Comparison of ENCODE assay signal across 13 cellular contexts in genomic region chr3:113968986-113969385, GRCh38. TPM values are rescaled to one million over a fixed set of nuclear protein-coding genes. Genes with fewer than 3 reads are reported as not detected.
DNase-seq lines count a peak whose midpoint lies in the region; ATAC-seq and TF ChIP-seq lines count a peak whose summit lies in the region.
"Had no signal": no experiment of that assay in that cellular context is flagged by ENCODE, and none has a peak within 500 bp of the region (broad histone marks: within the 10 kb centered on the region; RNA-seq: fewer than 3 reads in every experiment).

No MANE protein-coding gene starts in this region.

- ATAC-seq in left ventricle myocardium superior (peak; percentile 61), sciatic nerve (peak; percentile 67), GM18505 (IDR thresholded peaks at IDR 0.05; ENCODE audit: unreplicated experiment) (no peak)
- ATAC-seq: stimulated activated naive CD8-positive, alpha-beta T cell treated with anti-CD3 and anti-CD28 coated beads, Interleukin-15, Interleukin-2, amounts not matched to agents 100 U/mL and 50 U/mL, for 24 hours had no signal

- no peak for TF ChIP-seq POLR2A in GM18505 (IDR thresholded peaks at IDR 0.05; ENCODE audit: borderline replicate concordance, extremely low read depth, insufficient read depth, insufficient read length)

- DNase-seq in NCI-H2171 treated with DMSO at 0.1 percent for 48 hours (lab: John Stamatoyannopoulos, UW) (peak; percentile 58), NCI-H2171 (lab: John Stamatoyannopoulos, UW) (no peak), astrocyte of the hippocampus (ENCODE audit: low read depth, low spot score) (peak; percentile 18), left ventricle myocardium superior (no peak), sciatic nerve (ENCODE audit: low spot score) (no peak), NCI-H187 treated with DMSO at 0.1 percent for 48 hours (lab: John Stamatoyannopoulos, UW) (no peak)
- no peak for DNase-seq in activated CD8-positive, alpha-beta memory T cell treated with anti-CD3 and anti-CD28 coated beads for 24 hours
- DNase-seq: activated CD4-positive, CD25-positive, alpha-beta regulatory T cell treated with anti-CD3 and anti-CD28 coated beads, Interleukin-2, amount 50 U/mL, for 72 hours; activated T-cell treated with anti-CD3 and anti-CD28 coated beads for 4 hours; colonic mucosa; erythroblast; stimulated activated naive CD8-positive, alpha-beta T cell treated with anti-CD3 and anti-CD28 coated beads, Interleukin-15, Interleukin-2, amounts not matched to agents 100 U/mL and 50 U/mL, for 24 hours had no signal

- intact Hi-C loops in left ventricle myocardium superior (cut with micrococcal nuclease) (no loop called here), sciatic nerve (cut with DNase I) (no loop called here)

RNA-seq across cellular contexts. Expression of gene ZDHHC23, which starts 21.2 kb away (rescaled TPM):
- total RNA-seq in left ventricle myocardium superior (3.4 TPM), sciatic nerve (9.6 TPM)

Comparison
In these comparisons a context has a peak if more than half of its experiments do, and no peak if none do; other contexts are left out.
1. DNase-seq: peak in NCI-H2171 treated with DMSO at 0.1 percent for 48 hours (single experiment) and astrocyte of the hippocampus (single experiment); none in NCI-H2171 (single experiment), left ventricle myocardium superior (single experiment), sciatic nerve (single experiment), NCI-H187 treated with DMSO at 0.1 percent for 48 hours (single experiment) and activated CD8-positive, alpha-beta memory T cell treated with anti-CD3 and anti-CD28 coated beads for 24 hours (single experiment).